In genomic region chr17:35069311-35069710, GRCh38 we compare ENCODE assay signal across 13 cellular contexts. TPM values are rescaled to one million over a fixed set of nuclear protein-coding genes. Genes with fewer than 3 reads are reported as not detected.
DNase-seq lines count a peak whose midpoint lies in the region; ATAC-seq, FAIRE-seq and TF ChIP-seq lines count a peak whose summit lies in the region.
"Had no signal": no experiment of that assay in that cellular context is flagged by ENCODE, and none has a peak within 500 bp of the region (broad histone marks: within the 10 kb centered on the region; RNA-seq: fewer than 3 reads in every experiment).

No MANE protein-coding gene starts in this region.

- peak; percentile 33 for FAIRE-seq in H54 (lab: Jason Lieb, UNC)
- FAIRE-seq in bronchial epithelial cell (lab: Jason Lieb, UNC) = no peak
- FAIRE-seq: TTC549 had no signal

- H3K9me3 ChIP-seq in BLaER1 (no peaks in the 10 kb centered on the region), gastroesophageal sphincter (no peaks in the 10 kb centered on the region), MM.1S (replicated peaks; ENCODE audit: insufficient read depth, low read length) (no peaks in the 10 kb centered on the region), Peyer's patch (no peaks in the 10 kb centered on the region)

- DNase-seq in H54 (ENCODE audit: insufficient read length, low spot score) = no peak
- peak; percentile 52 for DNase-seq in bronchial epithelial cell (ENCODE audit: low read depth)
- DNase-seq in memory B cell (ENCODE audit: low spot score in 2 of 2) = no peak
- DNase-seq in MM.1S = no peak
- no peak for DNase-seq in Peyer's patch
- no peak for DNase-seq in dedifferentiated amniotic fluid mesenchymal stem cell (ENCODE audit: extremely low spot score)
- DNase-seq: aorta, COR-L47 had no signal

- peak overlapping the region; percentile 33 for H3K4me2 ChIP-seq in BLaER1
- H3K4me2 ChIP-seq in MM.1S (ENCODE audit: low read depth, low read length) = no peak overlapping the region

- TF ChIP-seq CTCF in bronchial epithelial cell (IDR thresholded peaks at IDR 0.05; ENCODE audit: insufficient read depth, low read length, severe bottlenecking) (no peak), gastroesophageal sphincter (IDR thresholded peaks at IDR 0.05) (no peak), MM.1S (IDR thresholded peaks at IDR 0.05; ENCODE audit: low read length) (no peak), Peyer's patch (IDR thresholded peaks at IDR 0.05) (no peak)

- TF ChIP-seq POLR2A in H54 (IDR thresholded peaks at IDR 0.05; ENCODE audit: low read depth, low read length) = no peak
- TF ChIP-seq POLR2A in gastroesophageal sphincter (IDR thresholded peaks at IDR 0.05) = no peak
- TF ChIP-seq POLR2A in Peyer's patch (IDR thresholded peaks at IDR 0.05) = no peak

- ATAC-seq in memory B cell (ENCODE audit: low read depth) = peak; percentile 61
- ATAC-seq in gastroesophageal sphincter = no peak

- no peaks in the 10 kb centered on the region for H3K27me3 Mint-ChIP-seq in memory B cell

- H3K4me3 Mint-ChIP-seq in memory B cell = no peak overlapping the region

- H3K36me3 Mint-ChIP-seq in memory B cell = peaks cover 4% of the 10 kb centered on the region

- H3K4me1 ChIP-seq in BLaER1 (peaks cover 30% of the 10 kb centered on the region), gastroesophageal sphincter (peaks cover 0 to 4% (median under 1%) of the 10 kb centered on the region in 3 donors), MM.1S (ENCODE audit: low read length) (peaks cover 36% of the 10 kb centered on the region), Peyer's patch (peaks cover 0 to 39% (median 2%) of the 10 kb centered on the region in 4 donors)

- H4K20me1 ChIP-seq in BLaER1 = peaks cover 9% of the 10 kb centered on the region; the same call in 1 of the 2 replicates
- no peaks in the 10 kb centered on the region for H4K20me1 ChIP-seq in MM.1S (ENCODE audit: insufficient read depth, low read length)

- peaks cover 28% of the 10 kb centered on the region for H3K4me1 Mint-ChIP-seq in memory B cell

- H3K27me3 ChIP-seq in BLaER1 (no peaks in the 10 kb centered on the region), bronchial epithelial cell (ENCODE audit: control insufficient read depth, insufficient read depth, low read length) (no peaks in the 10 kb centered on the region), gastroesophageal sphincter (no peaks in the 10 kb centered on the region), MM.1S (replicated peaks; ENCODE audit: insufficient read depth, low read length) (no peaks in the 10 kb centered on the region), Peyer's patch (no peaks in the 10 kb centered on the region)

- no peak overlapping the region for H3K27ac ChIP-seq in BLaER1
- H3K27ac ChIP-seq in gastroesophageal sphincter = no peak overlapping the region
- H3K27ac ChIP-seq in MM.1S (ENCODE audit: low read length) = no peak overlapping the region
- H3K27ac ChIP-seq in Peyer's patch = peak overlapping the region in 1 of 4 donors; percentile 31
- H3K27ac ChIP-seq: RWPE1 had no signal

- no peaks in the 10 kb centered on the region for H3K9me3 Mint-ChIP-seq in memory B cell

- no peaks in the 10 kb centered on the region for H3K9me2 ChIP-seq in MM.1S (replicated peaks; ENCODE audit: insufficient read depth, low read length)

- no peak for TF ChIP-seq EP300 in gastroesophageal sphincter (IDR thresholded peaks at IDR 0.05)

- peak overlapping the region; percentile 14 for H3K27ac Mint-ChIP-seq in memory B cell

- peaks cover 51% of the 10 kb centered on the region for H3K79me2 ChIP-seq in MM.1S (ENCODE audit: low read length)

- 75 to 83% methylated on average over 2 of the region's 2 CpGs for WGBS in gastroesophageal sphincter (ENCODE audit: low coverage in 1 of 2), 2 donors

- no peak overlapping the region for H2AFZ ChIP-seq in MM.1S (ENCODE audit: low read length)

- peaks cover 26% of the 10 kb centered on the region for H3F3A ChIP-seq in MM.1S (ENCODE audit: insufficient read depth, low read length)

- H3K4me3 ChIP-seq in BLaER1 (no peak overlapping the region), bronchial epithelial cell (ENCODE audit: low read depth, low read length) (no peak overlapping the region), gastroesophageal sphincter (no peak overlapping the region), MM.1S (ENCODE audit: low read length) (no peak overlapping the region), Peyer's patch (no peak overlapping the region)

- H3K36me3 ChIP-seq in BLaER1 (no peaks in the 10 kb centered on the region), bronchial epithelial cell (ENCODE audit: control insufficient read depth, insufficient read depth, low read length) (no peaks in the 10 kb centered on the region), gastroesophageal sphincter (no peaks in the 10 kb centered on the region), MM.1S (replicated peaks; ENCODE audit: insufficient read depth, low read length) (no peaks in the 10 kb centered on the region), Peyer's patch (no peaks in the 10 kb centered on the region)

- H3K9ac ChIP-seq in BLaER1 (no peak overlapping the region), MM.1S (ENCODE audit: low read length) (no peak overlapping the region)

RNA-seq across cellular contexts. Expression of gene RFFL, which starts 5.8 kb away (rescaled TPM):
- total RNA-seq in bronchial epithelial cell = 8.4 and 20.1 TPM in 2 replicates
- total RNA-seq in gastroesophageal sphincter = 10 to 100 TPM; 16.7 to 43.8 (median 30.8) TPM
- total RNA-seq in Peyer's patch = 10 to 100 TPM; 33.0 to 76.7 (median 43.0) TPM

RNA-seq across cellular contexts. Expression of gene RAD51D, which starts 50.3 kb away (rescaled TPM):
- total RNA-seq in bronchial epithelial cell (1.4 and 2.4 TPM in 2 replicates), gastroesophageal sphincter (10 to 100 TPM in 2 of 4 donors, 1 to 10 TPM in 2; 5.1 to 11.1 (median 9.1) TPM), Peyer's patch (10 to 100 TPM in 3 of 4 donors, 1 to 10 TPM in 1; 6.3 to 18.2 (median 14.7) TPM)

RNA-seq across cellular contexts. Expression of gene FNDC8, which starts 52.1 kb away (rescaled TPM):
- total RNA-seq in bronchial epithelial cell (not detected in 2 replicates), gastroesophageal sphincter (not detected), Peyer's patch (not detected)
- total RNA-seq: aorta, NCI-H460 had no signal
